ENCODE assay signal across 18 cellular contexts in genomic region chr3:126948980-126949535, GRCh38. TPM values are rescaled to one million over a fixed set of nuclear protein-coding genes. Genes with fewer than 3 reads are reported as not detected.
A peak's percentile ranks its signal among the peaks of the same experiment; 100 is the strongest.
DNase-seq lines count a peak whose midpoint lies in the region; ATAC-seq and TF ChIP-seq lines count a peak whose summit lies in the region.
"Had no signal": no experiment of that assay in that cellular context is flagged by ENCODE, and none has a peak within 500 bp of the region (broad histone marks: within the 10 kb centered on the region; RNA-seq: fewer than 3 reads in every experiment).

No MANE protein-coding gene starts in this region.

- CTCF ChIA-PET in AG04450 (lab: Charles Lee) = interaction anchor here (0.7 kb wide), 1 partner anchor 198 kb away, joined by 3 read pairs; no protein-coding TSS in a partner anchor

- no peaks in the 10 kb centered on the region for H3F3A ChIP-seq in neural progenitor cell (ENCODE audit: low read depth)

- H3K27ac Mint-ChIP-seq in neural progenitor cell = no peak overlapping the region

- POLR2A ChIA-PET in AG04450 (lab: Yijun Ruan, JAX) = no interaction called here

- H3K27ac ChIP-seq in AG04450 (ENCODE audit: low read depth, low read length) = peak overlapping the region; percentile 21
- H3K27ac ChIP-seq in heart left ventricle = no peak overlapping the region
- H3K27ac ChIP-seq in neural progenitor cell = no peak overlapping the region
- H3K27ac ChIP-seq: A549, SK-N-MC had no signal

- peak overlapping the region; percentile 10 for H3K4me3 Mint-ChIP-seq in neural progenitor cell

- no peak overlapping the region for H3K4me3 ChIP-seq in AG04450 (ENCODE audit: low read depth, low read length)
- H3K4me3 ChIP-seq in heart left ventricle = no peak overlapping the region
- no peak overlapping the region for H3K4me3 ChIP-seq in neural progenitor cell
- H3K4me3 ChIP-seq: A549, K562, SK-N-MC had no signal

- H3K27me3 ChIP-seq in AG04450 (ENCODE audit: control insufficient read depth, insufficient read depth, low read length) = no peaks in the 10 kb centered on the region
- H3K27me3 ChIP-seq in heart left ventricle = no peaks in the 10 kb centered on the region
- no peaks in the 10 kb centered on the region for H3K27me3 ChIP-seq in neural progenitor cell

- intact Hi-C loops in heart left ventricle (cut with DNase I) = no loop called here

- no peak overlapping the region for H3K4me2 ChIP-seq in neural progenitor cell
- H3K4me2 ChIP-seq: A549 had no signal

- ATAC-seq in heart left ventricle (peak; percentile 82 to 93 (median 88)), HG02973 (IDR thresholded peaks at IDR 0.05; ENCODE audit: unreplicated experiment) (no peak)
- ATAC-seq: A549, K562 had no signal

- H3K36me3 ChIP-seq in heart left ventricle (no peaks in the 10 kb centered on the region), neural progenitor cell (no peaks in the 10 kb centered on the region)

- peaks cover 7% of the 10 kb centered on the region for H3K4me1 Mint-ChIP-seq in neural progenitor cell

- peaks cover 0 to 13% (median 4%) of the 10 kb centered on the region in 12 donors for H3K4me1 ChIP-seq in heart left ventricle
- H3K4me1 ChIP-seq in neural progenitor cell = no peaks in the 10 kb centered on the region
- H3K4me1 ChIP-seq: A549 had no signal

- 74 to 87% (median 82%) methylated on average over 12 to 14 of the region's 14 CpGs for WGBS in heart left ventricle, 4 donors

- no peaks in the 10 kb centered on the region for H3K79me2 ChIP-seq in neural progenitor cell (ENCODE audit: low read depth)

- DNase-seq in AG04450 (ENCODE audit: low read depth, low spot score) = no peak
- DNase-seq in G401 (ENCODE audit: low spot score) = peak; percentile 69
- DNase-seq in heart left ventricle = peak in 4 of 5 donors; percentile 46 to 75 (median 62)
- no peak for DNase-seq in neural progenitor cell (ENCODE audit: low spot score)
- DNase-seq in effector CD4-positive, alpha-beta T cell = no peak
- DNase-seq in ureter (ENCODE audit: low spot score) = no peak
- DNase-seq: COR-L47, EL, HCEC 1CT, NCI-H1417 treated with DMSO at 0.1 percent for 48 hours, NCI-H2029 treated with DMSO at 0.1 percent for 48 hours, NCI-H2171 treated with DMSO at 0.1 percent for 48 hours, NCI-H510A had no signal

- H3K27me3 Mint-ChIP-seq in neural progenitor cell (ENCODE audit: insufficient read depth, low read depth) = peaks cover 2% of the 10 kb centered on the region

- no peak overlapping the region for H2AFZ ChIP-seq in neural progenitor cell (replicated peaks)

- in situ Hi-C loops in G401 (cut with HindIII; ENCODE audit: low sequenced_read_pairs) = no loop called here

- no peaks in the 10 kb centered on the region for H3K9me3 Mint-ChIP-seq in neural progenitor cell

- peaks cover 4% of the 10 kb centered on the region for H3K36me3 Mint-ChIP-seq in neural progenitor cell
- H3K36me3 Mint-ChIP-seq: CD14-positive monocyte had no signal

- no peaks in the 10 kb centered on the region for H4K20me1 ChIP-seq in neural progenitor cell (ENCODE audit: low read depth)

- TF ChIP-seq POLR2A in heart left ventricle (IDR thresholded peaks at IDR 0.05) = no peak

- no peak overlapping the region for H3K9ac ChIP-seq in neural progenitor cell

- no peak for TF ChIP-seq CTCF in AG04450 (IDR thresholded peaks at IDR 0.05; ENCODE audit: low read depth, low read length)
- no peak for TF ChIP-seq CTCF in heart left ventricle (IDR thresholded peaks at IDR 0.05)
- TF ChIP-seq CTCF in neural progenitor cell (IDR thresholded peaks at IDR 0.05) = no peak

- H3K9me3 ChIP-seq in AG04450 (ENCODE audit: control insufficient read depth, insufficient read depth, low read length) (no peaks in the 10 kb centered on the region), heart left ventricle (no peaks in the 10 kb centered on the region), neural progenitor cell (ENCODE audit: low read depth) (no peaks in the 10 kb centered on the region)
- H3K9me3 ChIP-seq: A549 had no signal

RNA-seq across cellular contexts. Expression of gene PLXNA1, which starts 33.9 kb away (rescaled TPM):
- polyA plus RNA-seq in AG04450 (2011; rRNA removed) (22.0 and 30.8 TPM in 2 replicates), heart left ventricle (10 to 100 TPM; 14.6 to 30.4 TPM)
- polyA minus RNA-seq in AG04450 (2011; rRNA and poly(A)+ RNA removed) = 56.6 and 67.4 TPM in 2 replicates
- 23.4 and 32.1 TPM in 2 replicates for total RNA-seq in G401 (2014; rRNA removed; shearing (Covaris generic))
- total RNA-seq in heart left ventricle (10 to 100 TPM; 19.5 to 38.8 (median 29.6) TPM), neural progenitor cell (ENCODE audit: low replicate concordance) (34.7 and 89.1 TPM in 2 replicates), ureter (43.0 TPM)
- polyA plus RNA-seq: CD14-positive monocyte had no signal

Comparison
In these comparisons a context has a peak if more than half of its experiments do, and no peak if none do; other contexts are left out.
1. DNase-seq: peak in G401 (single experiment) and heart left ventricle (4 of 5); none in AG04450 (single experiment), neural progenitor cell (single experiment), effector CD4-positive, alpha-beta T cell (single experiment) and ureter (single experiment).